Comparison of ENCODE assay signal across 22 cellular contexts in the genomic region with DNA sequence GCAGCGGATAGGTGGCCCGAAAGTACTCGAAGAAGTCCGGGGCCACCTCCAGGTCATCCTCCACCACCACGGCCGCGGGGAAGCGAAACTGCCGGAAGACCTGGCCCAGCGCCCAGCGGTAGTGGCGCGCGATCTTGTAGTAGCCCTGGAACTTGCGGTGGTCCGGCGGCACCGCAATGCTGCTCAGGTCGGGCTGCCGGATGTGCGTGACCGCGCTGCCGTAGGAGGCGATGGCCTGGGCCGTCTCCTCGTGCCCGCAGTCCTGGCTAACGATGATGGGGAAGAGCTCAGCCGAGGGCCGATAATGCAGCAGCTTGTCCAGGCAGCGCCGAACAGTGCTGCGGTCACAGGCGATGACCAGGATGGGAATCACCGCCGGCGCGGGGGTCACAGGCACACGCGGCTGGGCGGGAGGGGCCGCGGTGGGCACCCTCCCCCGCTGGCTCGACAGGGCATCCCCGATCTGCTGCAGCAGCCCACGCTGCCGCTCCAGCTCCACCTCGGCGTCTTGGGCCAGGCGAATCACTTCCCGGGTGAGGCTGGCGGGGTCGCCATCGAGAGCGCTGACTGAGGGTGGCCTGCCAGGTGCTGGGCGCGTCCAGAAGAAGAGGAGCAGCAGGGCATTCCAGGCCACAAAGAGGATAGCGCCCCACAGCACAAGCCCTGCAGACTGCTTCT. TPM values are rescaled to one million over a fixed set of nuclear protein-coding genes. Genes with fewer than 3 reads are reported as not detected.
"Had no signal": no experiment of that assay in that cellular context is flagged by ENCODE, and none has a peak within 500 bp of the region (broad histone marks: within the 10 kb centered on the region; RNA-seq: fewer than 3 reads in every experiment).

No MANE protein-coding gene starts in this region.

- H3K27ac ChIP-seq: dorsolateral prefrontal cortex, sigmoid colon, tibial artery had no signal

- DNase-seq: activated CD4-positive, alpha-beta T cell treated with anti-CD3 and anti-CD28 coated beads for 4 hours; activated CD8-positive, alpha-beta memory T cell treated with anti-CD3 and anti-CD28 coated beads for 24 hours; activated naive CD4-positive, alpha-beta T cell treated with anti-CD3 and anti-CD28 coated beads for 36 hours; activated T-cell treated with anti-CD3 and anti-CD28 coated beads for 4 hours; dorsolateral prefrontal cortex; erythroblast; hippocampal formation; left ventricle myocardium superior; mesendoderm; nephron progenitor cell; sigmoid colon; stimulated activated CD4-positive, alpha-beta T cell treated with anti-CD3 and anti-CD28 coated beads, Interleukin-1b, Interleukin-23, amount 100 ng/mL, for 48 hours; T-helper 2 cell had no signal

- H3K4me3 ChIP-seq: dorsolateral prefrontal cortex, sigmoid colon, tibial artery had no signal

- H3K9me3 ChIP-seq: sigmoid colon, tibial artery had no signal

- H3K4me3 Mint-ChIP-seq: activated naive CD4-positive, alpha-beta T cell treated with anti-CD3 and anti-CD28 coated beads for 36 hours; nephron progenitor cell; WTC11 had no signal

- ATAC-seq: left ventricle myocardium superior, WTC11 had no signal

- H3K27ac Mint-ChIP-seq: activated T-helper 2 cell treated with anti-CD3 and anti-CD28 coated beads, Interferon-gamma antibody, Interleukin-2, Interleukin-4, amounts not matched to agents 10 μg/mL and 5 μg/mL and 100 μg/mL, durations not matched to agents 14 hours and 24 hours and 36 hours; nephron progenitor cell had no signal

- H3K27me3 ChIP-seq: dorsolateral prefrontal cortex, sigmoid colon, tibial artery had no signal

- H3K9me3 Mint-ChIP-seq: activated naive CD4-positive, alpha-beta T cell treated with anti-CD3 and anti-CD28 coated beads for 36 hours; activated T-helper 2 cell treated with anti-CD3 and anti-CD28 coated beads, Interferon-gamma antibody, Interleukin-2, Interleukin-4, amounts not matched to agents 10 μg/mL and 5 μg/mL and 100 μg/mL, durations not matched to agents 14 hours and 24 hours and 36 hours; nephron progenitor cell; WTC11 had no signal

RNA-seq across cellular contexts. Expression of gene OR2Y1, which starts 52.6 kb away (rescaled TPM):
- total RNA-seq: activated naive CD4-positive, alpha-beta T cell treated with anti-CD3 and anti-CD28 coated beads for 36 hours; activated T-helper 2 cell treated with anti-CD3 and anti-CD28 coated beads, Interferon-gamma antibody, Interleukin-2, Interleukin-4, amounts not matched to agents 10 μg/mL and 5 μg/mL and 100 μg/mL, durations not matched to agents 14 hours and 24 hours and 36 hours; astrocyte; bronchial epithelial cell; dorsolateral prefrontal cortex; kidney; left ventricle myocardium superior; osteoblast; pulmonary artery endothelial cell; sigmoid colon; subcutaneous adipose tissue; WTC11 had no signal
